ENCODE assay signal across 9 cellular contexts in genomic region chrX:71053217-71053621, GRCh38. TPM values are rescaled to one million over a fixed set of nuclear protein-coding genes. Genes with fewer than 3 reads are reported as not detected.
DNase-seq lines count a peak whose midpoint lies in the region; ATAC-seq and TF ChIP-seq lines count a peak whose summit lies in the region.
"Had no signal": no experiment of that assay in that cellular context is flagged by ENCODE, and none has a peak within 500 bp of the region (broad histone marks: within the 10 kb centered on the region; RNA-seq: fewer than 3 reads in every experiment).

No MANE protein-coding gene starts in this region.

- peak overlapping the region in 2 of 3 experiments; percentile 62 to 63; a peak in 3 of 7 replicates for H3K27ac Mint-ChIP-seq in H9
- H3K27ac Mint-ChIP-seq in activated T-helper 1 cell treated with anti-CD3 and anti-CD28 coated beads, Interleukin-12 subunit alpha, Interleukin-12 subunit beta, Interleukin-2, Interleukin-4 antibody, amounts not matched to agents 30 ng/mL and 10 ng/mL and 1 ng/mL, durations not matched to agents 14 hours and 24 hours and 36 hours = no peak overlapping the region

- no peak overlapping the region for H2AFZ ChIP-seq in H9 (ENCODE audit: low read length)

- peaks cover 6% of the 10 kb centered on the region for H3K9me3 ChIP-seq in H9 (ENCODE audit: control insufficient read depth, low read depth, low read length)

- DNase-seq in GM06990 (ENCODE audit: extremely low read depth, insufficient read length) (no peak), H9 (peak; percentile 90), iPS-NIHi11 (ENCODE audit: low spot score) (peak; percentile 66), HT-29 (ENCODE audit: low spot score) (no peak), NCI-H1105 treated with DMSO at 0.1 percent for 48 hours (lab: John Stamatoyannopoulos, UW) (no peak), left lobe of liver (ENCODE audit: low spot score) (no peak)
- DNase-seq in activated T-helper 1 cell treated with anti-CD3 and anti-CD28 coated beads, Interleukin-12 subunit alpha, Interleukin-12 subunit beta, Interleukin-2, Interleukin-4 antibody, amounts not matched to agents 30 ng/mL and 10 ng/mL and 1 ng/mL, durations not matched to agents 14 hours and 24 hours and 36 hours (ENCODE audit: low spot score) = no peak
- no peak for DNase-seq in stimulated activated CD4-positive, alpha-beta T cell treated with anti-CD3 and anti-CD28 coated beads, Interleukin-4, amount 100 ng/mL, for 1 hour

- no peak overlapping the region for H3K4ac ChIP-seq in H9 (ENCODE audit: low read depth, low read length)

- peak overlapping the region; percentile 49 for H3K4me2 ChIP-seq in H9 (ENCODE audit: insufficient read depth, insufficient read length, low read length)

- 0 out of 4 replicates have a peak, but pooled peaks cover 0 to 3% of the 10 kb centered on the region in 2 experiments for H3K4me1 Mint-ChIP-seq in H9
- peaks cover 4% of the 10 kb centered on the region for H3K4me1 Mint-ChIP-seq in activated T-helper 1 cell treated with anti-CD3 and anti-CD28 coated beads, Interleukin-12 subunit alpha, Interleukin-12 subunit beta, Interleukin-2, Interleukin-4 antibody, amounts not matched to agents 30 ng/mL and 10 ng/mL and 1 ng/mL, durations not matched to agents 14 hours and 24 hours and 36 hours (ENCODE audit: low read depth)

- no peaks in the 10 kb centered on the region for H3K27me3 Mint-ChIP-seq in H9 (ENCODE audit: low read depth)
- H3K27me3 Mint-ChIP-seq in activated T-helper 1 cell treated with anti-CD3 and anti-CD28 coated beads, Interleukin-12 subunit alpha, Interleukin-12 subunit beta, Interleukin-2, Interleukin-4 antibody, amounts not matched to agents 30 ng/mL and 10 ng/mL and 1 ng/mL, durations not matched to agents 14 hours and 24 hours and 36 hours (ENCODE audit: insufficient read depth) = no peaks in the 10 kb centered on the region

- H3K27me3 ChIP-seq in GM06990 (replicated peaks; ENCODE audit: control insufficient read depth, insufficient read depth, low read length) (no peaks in the 10 kb centered on the region), H9 (ENCODE audit: insufficient read depth, low read length) (no peaks in the 10 kb centered on the region)

- H4K91ac ChIP-seq in H9 (ENCODE audit: insufficient read length, low read depth, low read length) = no peak overlapping the region

- no peak overlapping the region for H2BK15ac ChIP-seq in H9 (ENCODE audit: low read depth, low read length)

- H2BK12ac ChIP-seq in H9 (ENCODE audit: insufficient read length, low read depth, low read length) = no peak overlapping the region

- no peak overlapping the region for H2BK5ac ChIP-seq in H9 (ENCODE audit: insufficient read length, low read length)

- H2AK5ac ChIP-seq in H9 (ENCODE audit: insufficient read length, low read length) = no peak overlapping the region

- H3K4me3 Mint-ChIP-seq in H9 = peak overlapping the region; percentile 62 to 82
- peak overlapping the region; percentile 39 for H3K4me3 Mint-ChIP-seq in activated T-helper 1 cell treated with anti-CD3 and anti-CD28 coated beads, Interleukin-12 subunit alpha, Interleukin-12 subunit beta, Interleukin-2, Interleukin-4 antibody, amounts not matched to agents 30 ng/mL and 10 ng/mL and 1 ng/mL, durations not matched to agents 14 hours and 24 hours and 36 hours

- no peak overlapping the region for H3K9ac ChIP-seq in H9 (ENCODE audit: extremely low read depth, insufficient read length, low read length)

- H3K27ac ChIP-seq in H9 (ENCODE audit: insufficient read length, low read depth, low read length) = no peak overlapping the region

- no peak overlapping the region for H4K5ac ChIP-seq in H9 (ENCODE audit: insufficient read length, low read depth, low read length)

- intact Hi-C loops in activated T-helper 1 cell treated with anti-CD3 and anti-CD28 coated beads, Interleukin-12 subunit alpha, Interleukin-12 subunit beta, Interleukin-2, Interleukin-4 antibody, amounts not matched to agents 30 ng/mL and 10 ng/mL and 1 ng/mL, durations not matched to agents 14 hours and 24 hours and 36 hours (cut with micrococcal nuclease) = no loop called here

- H3K36me3 Mint-ChIP-seq in H9 (ENCODE audit: insufficient read depth in 1 of 3, low read depth in 3 of 3) = peaks cover 4 to 24% (median 4%) of the 10 kb centered on the region in 3 experiments; a peak in 6 of 7 replicates
- peaks cover 14% of the 10 kb centered on the region for H3K36me3 Mint-ChIP-seq in activated T-helper 1 cell treated with anti-CD3 and anti-CD28 coated beads, Interleukin-12 subunit alpha, Interleukin-12 subunit beta, Interleukin-2, Interleukin-4 antibody, amounts not matched to agents 30 ng/mL and 10 ng/mL and 1 ng/mL, durations not matched to agents 14 hours and 24 hours and 36 hours (ENCODE audit: low read depth)

- no peak for ATAC-seq in left lobe of liver

- H3K79me2 ChIP-seq in H9 (ENCODE audit: insufficient read depth, low read length) = no peaks in the 10 kb centered on the region

- H2BK120ac ChIP-seq in H9 (ENCODE audit: low read depth, low read length, poor library complexity, severe bottlenecking) = no peak overlapping the region

- H3K23me2 ChIP-seq in H9 (ENCODE audit: insufficient read length, low read depth, low read length, poor library complexity, severe bottlenecking) = no peaks in the 10 kb centered on the region

- H3K18ac ChIP-seq in H9 (ENCODE audit: insufficient read length, low read depth, low read length) = no peak overlapping the region

- H3T11ph ChIP-seq in H9 (ENCODE audit: low read length) = no peak overlapping the region

- no CpG with 5 or more reads among the region's 18 CpGs for WGBS in H9 (ENCODE audit: extremely low coverage, insufficient read length, low lambda C conversion rate)

- H2BK20ac ChIP-seq in H9 (ENCODE audit: low read depth, low read length, poor library complexity, severe bottlenecking) = no peak overlapping the region

- H3K9me3 Mint-ChIP-seq in H9 = peaks cover 50 to 54% of the 10 kb centered on the region in 2 experiments
- H3K9me3 Mint-ChIP-seq in activated T-helper 1 cell treated with anti-CD3 and anti-CD28 coated beads, Interleukin-12 subunit alpha, Interleukin-12 subunit beta, Interleukin-2, Interleukin-4 antibody, amounts not matched to agents 30 ng/mL and 10 ng/mL and 1 ng/mL, durations not matched to agents 14 hours and 24 hours and 36 hours = no peaks in the 10 kb centered on the region

- no peaks in the 10 kb centered on the region; the same call in 1 of the 2 replicates for H3K36me3 ChIP-seq in GM06990 (ENCODE audit: control insufficient read depth, insufficient read depth, low read length)

- H4K20me1 ChIP-seq in H9 (ENCODE audit: control insufficient read depth, insufficient read depth, insufficient read length) = no peaks in the 10 kb centered on the region

- TF ChIP-seq CTCF in GM06990 (IDR thresholded peaks at IDR 0.05; ENCODE audit: insufficient read depth, low read length, poor library complexity, severe bottlenecking) (no peak), H9 (conservative IDR thresholded peaks at IDR 0.05) (no peak)

- no peak overlapping the region for H4K8ac ChIP-seq in H9 (replicated peaks; ENCODE audit: insufficient read length, low read depth, low read length)

- H3K79me1 ChIP-seq in H9 (ENCODE audit: insufficient read depth, low read depth, low read length, poor library complexity, severe bottlenecking) = no peaks in the 10 kb centered on the region

- H3K23ac ChIP-seq in H9 (ENCODE audit: insufficient read length, low read depth, low read length) = no peak overlapping the region

- H3K4me3 ChIP-seq in GM06990 (replicated peaks; ENCODE audit: low read depth, low read length) = peak overlapping the region; percentile 49

- H3K14ac ChIP-seq in H9 (ENCODE audit: insufficient read depth, low read length) = no peak overlapping the region

- H3K4me1 ChIP-seq in H9 (ENCODE audit: insufficient read depth, low read length) = no peaks in the 10 kb centered on the region

- H3K56ac ChIP-seq in H9 (ENCODE audit: insufficient read length, low read depth, low read length) = no peak overlapping the region

RNA-seq across cellular contexts. Expression of gene SNX12, which starts 14.9 kb away (rescaled TPM):
- total RNA-seq in H9 (2021) = 69.1 and 69.7 TPM in 2 replicates
- 47.9 and 51.9 TPM in 2 replicates for total RNA-seq in activated T-helper 1 cell treated with anti-CD3 and anti-CD28 coated beads, Interleukin-12 subunit alpha, Interleukin-12 subunit beta, Interleukin-2, Interleukin-4 antibody, amounts not matched to agents 30 ng/mL and 10 ng/mL and 1 ng/mL, durations not matched to agents 14 hours and 24 hours and 36 hours
- total RNA-seq in HT-29 (2014; rRNA removed; shearing (Covaris generic)) = 52.1 and 59.7 TPM in 2 replicates
- 19.4 TPM for total RNA-seq in left lobe of liver

RNA-seq across cellular contexts. Expression of gene FOXO4, which starts 42.4 kb away (rescaled TPM):
- total RNA-seq in H9 (2021) = 17.7 TPM in 2 replicates
- total RNA-seq in activated T-helper 1 cell treated with anti-CD3 and anti-CD28 coated beads, Interleukin-12 subunit alpha, Interleukin-12 subunit beta, Interleukin-2, Interleukin-4 antibody, amounts not matched to agents 30 ng/mL and 10 ng/mL and 1 ng/mL, durations not matched to agents 14 hours and 24 hours and 36 hours = 10.7 and 11.9 TPM in 2 replicates
- total RNA-seq in HT-29 (2014; rRNA removed; shearing (Covaris generic)) = 9.4 and 11.1 TPM in 2 replicates
- 13.2 TPM for total RNA-seq in left lobe of liver

RNA-seq across cellular contexts. Expression of gene CXorf65, which starts 53.3 kb away (rescaled TPM):
- total RNA-seq in H9 (2021) = not detected in 2 replicates
- total RNA-seq in activated T-helper 1 cell treated with anti-CD3 and anti-CD28 coated beads, Interleukin-12 subunit alpha, Interleukin-12 subunit beta, Interleukin-2, Interleukin-4 antibody, amounts not matched to agents 30 ng/mL and 10 ng/mL and 1 ng/mL, durations not matched to agents 14 hours and 24 hours and 36 hours = 17.1 and 21.2 TPM in 2 replicates
- total RNA-seq in HT-29 (2014; rRNA removed; shearing (Covaris generic)) = not detected in 2 replicates
- total RNA-seq in left lobe of liver = not detected
- total RNA-seq: Daoy had no signal

RNA-seq across cellular contexts. Expression of gene IL2RG, which starts 58.2 kb away (rescaled TPM):
- not detected in 2 replicates for total RNA-seq in H9 (2021)
- 375 and 397 TPM in 2 replicates for total RNA-seq in activated T-helper 1 cell treated with anti-CD3 and anti-CD28 coated beads, Interleukin-12 subunit alpha, Interleukin-12 subunit beta, Interleukin-2, Interleukin-4 antibody, amounts not matched to agents 30 ng/mL and 10 ng/mL and 1 ng/mL, durations not matched to agents 14 hours and 24 hours and 36 hours
- total RNA-seq in HT-29 (2014; rRNA removed; shearing (Covaris generic)) = 0.08 TPM in 1 of 2 replicates, not detected in the other
- total RNA-seq in left lobe of liver = 1.9 TPM
- total RNA-seq: Daoy had no signal

Comparison
In these comparisons a context has a peak if more than half of its experiments do, and no peak if none do; other contexts are left out.
1. DNase-seq: peak in H9 (single experiment) and iPS-NIHi11 (single experiment); none in GM06990 (single experiment), activated T-helper 1 cell treated with anti-CD3 and anti-CD28 coated beads, Interleukin-12 subunit alpha, Interleukin-12 subunit beta, Interleukin-2, Interleukin-4 antibody, amounts not matched to agents 30 ng/mL and 10 ng/mL and 1 ng/mL, durations not matched to agents 14 hours and 24 hours and 36 hours (single experiment), HT-29 (single experiment), stimulated activated CD4-positive, alpha-beta T cell treated with anti-CD3 and anti-CD28 coated beads, Interleukin-4, amount 100 ng/mL, for 1 hour (single experiment), NCI-H1105 treated with DMSO at 0.1 percent for 48 hours (single experiment) and left lobe of liver (single experiment).
2. RNA of gene CXorf65, which starts 53.3 kb away (total RNA-seq): 17.1 to 21.2 TPM in activated T-helper 1 cell treated with anti-CD3 and anti-CD28 coated beads, Interleukin-12 subunit alpha, Interleukin-12 subunit beta, Interleukin-2, Interleukin-4 antibody, amounts not matched to agents 30 ng/mL and 10 ng/mL and 1 ng/mL, durations not matched to agents 14 hours and 24 hours and 36 hours; not detected in left lobe of liver (single experiment), not detected in H9 and not detected in HT-29; every median in the first group is over 10 times any median in the second.